In genomic region chrX:70336767-70337166, GRCh38 we compare ENCODE assay signal across 15 cellular contexts. TPM values are rescaled to one million over a fixed set of nuclear protein-coding genes. Genes with fewer than 3 reads are reported as not detected.
DNase-seq lines count a peak whose midpoint lies in the region; ATAC-seq lines count a peak whose summit lies in the region.
"Had no signal": no experiment of that assay in that cellular context is flagged by ENCODE, and none has a peak within 500 bp of the region (broad histone marks: within the 10 kb centered on the region; RNA-seq: fewer than 3 reads in every experiment).

No MANE protein-coding gene starts in this region.

- peak overlapping the region; percentile 57 for H3K27ac Mint-ChIP-seq in T-helper 2 cell treated with Interferon-gamma antibody and Interleukin-4, amounts not matched to agents 5 μg/mL and 100 μg/mL, for 36 hours

- peak; percentile 4 for DNase-seq in T-helper 2 cell treated with Interferon-gamma antibody and Interleukin-4, amounts not matched to agents 5 μg/mL and 100 μg/mL, for 36 hours (ENCODE audit: low spot score)
- no peak for DNase-seq in stimulated activated CD4-positive, alpha-beta T cell treated with anti-CD3 and anti-CD28 coated beads, Interleukin-4, amount 100 ng/mL, for 24 hours
- DNase-seq in H4 (ENCODE audit: low spot score) (no peak), ACHN (no peak), NCI-H526 treated with DMSO at 0.1 percent for 48 hours (lab: John Stamatoyannopoulos, UW) (no peak)
- DNase-seq: cerebellar nuclear complex, foreskin keratinocyte, lower lobe of right lung, NCI-H2081, SW 1271 had no signal

- peaks cover 14% of the 10 kb centered on the region for H3K4me1 Mint-ChIP-seq in T-helper 2 cell treated with Interferon-gamma antibody and Interleukin-4, amounts not matched to agents 5 μg/mL and 100 μg/mL, for 36 hours (ENCODE audit: low read depth)

- H3K4me3 Mint-ChIP-seq in T-helper 2 cell treated with Interferon-gamma antibody and Interleukin-4, amounts not matched to agents 5 μg/mL and 100 μg/mL, for 36 hours: no peak overlapping the region

- H3K27me3 Mint-ChIP-seq in T-helper 2 cell treated with Interferon-gamma antibody and Interleukin-4, amounts not matched to agents 5 μg/mL and 100 μg/mL, for 36 hours (ENCODE audit: low read depth): no peaks in the 10 kb centered on the region

- peak; percentile 100 for ATAC-seq in GM18868 (IDR thresholded peaks at IDR 0.05; ENCODE audit: unreplicated experiment)
- ATAC-seq in GM21423 (IDR thresholded peaks at IDR 0.05; ENCODE audit: unreplicated experiment): peak; percentile 100
- ATAC-seq in HG03095 (IDR thresholded peaks at IDR 0.05; ENCODE audit: unreplicated experiment): peak; percentile 100
- ATAC-seq: foreskin keratinocyte, lower lobe of right lung, sciatic nerve had no signal

- in situ Hi-C loops in ACHN (cut with HindIII; ENCODE audit: low pct_ligation_motif_present, low pct_unique_long_range_greater_than_20kb, low sequenced_read_pairs): no loop called here

- H3K36me3 Mint-ChIP-seq in T-helper 2 cell treated with Interferon-gamma antibody and Interleukin-4, amounts not matched to agents 5 μg/mL and 100 μg/mL, for 36 hours (ENCODE audit: low read depth): peaks cover 38% of the 10 kb centered on the region

- no peaks in the 10 kb centered on the region for H3K9me3 Mint-ChIP-seq in T-helper 2 cell treated with Interferon-gamma antibody and Interleukin-4, amounts not matched to agents 5 μg/mL and 100 μg/mL, for 36 hours

RNA-seq across cellular contexts. Expression of gene KIF4A, which starts 46.9 kb away (rescaled TPM):
- 37.5 TPM in 2 replicates for total RNA-seq in H4 (2014; rRNA removed; shearing (Covaris generic))

RNA-seq across cellular contexts. Expression of gene PDZD11, which starts 47.0 kb away (rescaled TPM):
- 84.9 and 146 TPM in 2 replicates for total RNA-seq in H4 (2014; rRNA removed; shearing (Covaris generic))

RNA-seq across cellular contexts. Expression of gene RAB41, which starts 54.8 kb away (rescaled TPM):
- total RNA-seq in H4 (2014; rRNA removed; shearing (Covaris generic)): not detected in 2 replicates
- total RNA-seq: Daoy, foreskin keratinocyte, lower lobe of right lung, sciatic nerve had no signal
